28 cellular contexts compared by ENCODE assay signal in genomic region chrX:19753368-19753767, GRCh38.
DNase-seq lines count a peak whose midpoint lies in the region; ATAC-seq and TF ChIP-seq lines count a peak whose summit lies in the region.
"Had no signal": no experiment of that assay in that cellular context is flagged by ENCODE, and none has a peak within 500 bp of the region (broad histone marks: within the 10 kb centered on the region; RNA-seq: fewer than 3 reads in every experiment).

No MANE protein-coding gene starts in this region.

- no peak for DNase-seq in activated CD8-positive, alpha-beta memory T cell treated with anti-CD3 and anti-CD28 coated beads, Interleukin-2, amount 10 ng/mL, durations not matched to agents 7 days and 5 days
- no peak for DNase-seq in activated CD8-positive, alpha-beta memory T cell treated with anti-CD3 and anti-CD28 coated beads, Interleukin-2, amount 50 U/mL, for 48 hours
- DNase-seq in CD8-positive, alpha-beta T cell: no peak
- no peak for DNase-seq in effector memory CD4-positive, alpha-beta T cell
- DNase-seq in left lung (no peak), NCI-H1092 (lab: John Stamatoyannopoulos, UW) (no peak), stomach (no peak)
- DNase-seq: activated CD4-positive, alpha-beta T cell treated with anti-CD3 and anti-CD28 coated beads, Interleukin-2, amount 50 U/mL, for 48 hours; activated gamma-delta T cell treated with Interleukin-2 at 50 U/mL for 16 hours; activated T-cell treated with anti-CD3 and anti-CD28 coated beads for 4 hours; body of pancreas; DMS153; esophagus squamous epithelium; foreskin keratinocyte; heart left ventricle; IMR-90; left ventricle myocardium superior; NCI-H2107; NCI-H345; right lobe of liver; spleen; stimulated activated CD4-positive, alpha-beta T cell treated with anti-CD3 and anti-CD28 coated beads, Interleukin-2, amount 100 ng/mL, for 24 hours; stimulated activated CD8-positive, alpha-beta memory T cell treated with anti-CD3 and anti-CD28 coated beads, Interleukin-4, amount 100 ng/mL, for 48 hours had no signal

- WGBS in stomach, 5 donors: 48 to 84% (median 68%) methylated on average over 3 of the region's 3 CpGs

- no peaks in the 10 kb centered on the region for H3K9me3 ChIP-seq in CD8-positive, alpha-beta T cell (ENCODE audit: low read length)
- H3K9me3 ChIP-seq in SU-DHL-6 (ENCODE audit: insufficient read depth, low read length) (0 out of 2 replicates have a peak, but pooled peaks cover 3% of the 10 kb centered on the region), left lung (no peaks in the 10 kb centered on the region), stomach (peaks cover 0 to 28% (median 7%) of the 10 kb centered on the region in 4 donors)
- H3K9me3 ChIP-seq in effector memory CD4-positive, alpha-beta T cell (ENCODE audit: control insufficient read depth, low read length): peaks cover 5% of the 10 kb centered on the region
- H3K9me3 ChIP-seq: body of pancreas, prostate gland, right lobe of liver, tibial nerve had no signal

- H3K27me3 Mint-ChIP-seq in activated CD8-positive, alpha-beta memory T cell treated with anti-CD3 and anti-CD28 coated beads, Interleukin-2, amount 10 ng/mL, durations not matched to agents 7 days and 5 days: no peaks in the 10 kb centered on the region
- no peaks in the 10 kb centered on the region for H3K27me3 Mint-ChIP-seq in CD8-positive, alpha-beta T cell (ENCODE audit: low read depth)

- ATAC-seq in activated CD8-positive, alpha-beta memory T cell treated with anti-CD3 and anti-CD28 coated beads, Interleukin-2, amount 10 ng/mL, durations not matched to agents 7 days and 5 days: no peak
- ATAC-seq in CD8-positive, alpha-beta T cell: no peak
- ATAC-seq in left lung: no peak
- ATAC-seq: body of pancreas, foreskin keratinocyte, HCT116, heart left ventricle, left ventricle myocardium superior, right lobe of liver, WTC11 had no signal

- H3K27ac ChIP-seq in CD8-positive, alpha-beta T cell (ENCODE audit: low read depth, low read length): no peak overlapping the region
- peak overlapping the region; percentile 100 for H3K27ac ChIP-seq in SU-DHL-6 (ENCODE audit: low read depth, low read length)
- H3K27ac ChIP-seq in effector memory CD4-positive, alpha-beta T cell (ENCODE audit: insufficient read depth, low read length, poor library complexity, severe bottlenecking): peak overlapping the region; percentile 3
- H3K27ac ChIP-seq in left lung: no peak overlapping the region
- no peak overlapping the region for H3K27ac ChIP-seq in stomach
- H3K27ac ChIP-seq: body of pancreas, esophagus squamous epithelium, foreskin keratinocyte, heart left ventricle, prostate gland, right lobe of liver, tibial nerve had no signal

- H3K9ac ChIP-seq in SU-DHL-6 (ENCODE audit: low read length): peak overlapping the region; percentile 51

- TF ChIP-seq POLR2A in stomach (IDR thresholded peaks at IDR 0.05): no peak

- no peak overlapping the region for H3K4me3 Mint-ChIP-seq in activated CD8-positive, alpha-beta memory T cell treated with anti-CD3 and anti-CD28 coated beads, Interleukin-2, amount 10 ng/mL, durations not matched to agents 7 days and 5 days
- no peak overlapping the region for H3K4me3 Mint-ChIP-seq in CD8-positive, alpha-beta T cell
- H3K4me3 Mint-ChIP-seq: WTC11 had no signal

- H3K36me3 ChIP-seq in CD8-positive, alpha-beta T cell (ENCODE audit: insufficient read depth, low read length): no peaks in the 10 kb centered on the region
- H3K36me3 ChIP-seq in SU-DHL-6 (ENCODE audit: low read length) (peaks cover 4% of the 10 kb centered on the region; the same call in 1 of the 2 replicates), left lung (no peaks in the 10 kb centered on the region), stomach (no peaks in the 10 kb centered on the region)
- no peaks in the 10 kb centered on the region for H3K36me3 ChIP-seq in effector memory CD4-positive, alpha-beta T cell (ENCODE audit: control insufficient read depth, insufficient read depth, low read length)
- H3K36me3 ChIP-seq: esophagus squamous epithelium, heart left ventricle, prostate gland, right lobe of liver, spleen, tibial nerve had no signal

- peaks cover 28% of the 10 kb centered on the region for H3K36me3 Mint-ChIP-seq in activated CD8-positive, alpha-beta memory T cell treated with anti-CD3 and anti-CD28 coated beads, Interleukin-2, amount 10 ng/mL, durations not matched to agents 7 days and 5 days
- peaks cover 19% of the 10 kb centered on the region for H3K36me3 Mint-ChIP-seq in CD8-positive, alpha-beta T cell

- no peaks in the 10 kb centered on the region for H4K20me1 ChIP-seq in SU-DHL-6 (ENCODE audit: low read depth, low read length)

- H3K9me2 ChIP-seq in SU-DHL-6 (replicated peaks; ENCODE audit: insufficient read depth, low read length): no peaks in the 10 kb centered on the region

- POLR2A ChIA-PET in CD8-positive, alpha-beta T cell (lab: Charles Lee): interaction anchor here (0.7 kb wide), 1 partner anchor 10 kb away, joined by 3 read pairs; no protein-coding TSS in a partner anchor

- no peak for TF ChIP-seq EP300 in stomach (IDR thresholded peaks at IDR 0.05)

- peak overlapping the region; percentile 96 for H3K27ac Mint-ChIP-seq in activated CD8-positive, alpha-beta memory T cell treated with anti-CD3 and anti-CD28 coated beads, Interleukin-2, amount 10 ng/mL, durations not matched to agents 7 days and 5 days
- H3K27ac Mint-ChIP-seq in CD8-positive, alpha-beta T cell: peak overlapping the region; percentile 99
- H3K27ac Mint-ChIP-seq: WTC11 had no signal

- H3K4me3 ChIP-seq in CD8-positive, alpha-beta T cell (ENCODE audit: low read depth, low read length): no peak overlapping the region
- no peak overlapping the region for H3K4me3 ChIP-seq in SU-DHL-6 (ENCODE audit: insufficient read depth, low read length, poor library complexity, severe bottlenecking)
- no peak overlapping the region for H3K4me3 ChIP-seq in effector memory CD4-positive, alpha-beta T cell (ENCODE audit: insufficient read depth, low read depth, low read length, poor library complexity, severe bottlenecking)
- no peak overlapping the region for H3K4me3 ChIP-seq in left lung
- no peak overlapping the region for H3K4me3 ChIP-seq in stomach
- H3K4me3 ChIP-seq: body of pancreas, esophagus squamous epithelium, heart left ventricle, prostate gland, right lobe of liver, spleen, tibial nerve had no signal

- H3K4me1 ChIP-seq in CD8-positive, alpha-beta T cell (ENCODE audit: insufficient read depth, low read length): peaks cover 64% of the 10 kb centered on the region
- H3K4me1 ChIP-seq in effector memory CD4-positive, alpha-beta T cell (ENCODE audit: control insufficient read depth, insufficient read depth, low read length, poor library complexity, severe bottlenecking): peaks cover 34% of the 10 kb centered on the region
- peaks cover 0 to 8% of the 10 kb centered on the region in 2 donors for H3K4me1 ChIP-seq in left lung
- no peaks in the 10 kb centered on the region for H3K4me1 ChIP-seq in stomach
- H3K4me1 ChIP-seq: body of pancreas, esophagus squamous epithelium, foreskin keratinocyte, prostate gland, right lobe of liver had no signal

- peaks cover 77% of the 10 kb centered on the region for H3K79me2 ChIP-seq in SU-DHL-6 (ENCODE audit: insufficient read depth, low read length)

- H3K9me3 Mint-ChIP-seq in activated CD8-positive, alpha-beta memory T cell treated with anti-CD3 and anti-CD28 coated beads, Interleukin-2, amount 10 ng/mL, durations not matched to agents 7 days and 5 days (ENCODE audit: low read depth): no peaks in the 10 kb centered on the region
- H3K9me3 Mint-ChIP-seq in CD8-positive, alpha-beta T cell: no peaks in the 10 kb centered on the region

- H3F3A ChIP-seq in SU-DHL-6 (ENCODE audit: insufficient read depth): peaks cover 75% of the 10 kb centered on the region

- H3K4me2 ChIP-seq in SU-DHL-6 (ENCODE audit: low read depth, low read length, poor library complexity, severe bottlenecking): peak overlapping the region; percentile 98

- intact Hi-C loops in CD8-positive, alpha-beta T cell (cut with DNase I, micrococcal nuclease): loop anchor here in 1 of 2 experiments (1.0 kb wide), 1 partner anchor 9 kb away; no protein-coding TSS in a partner anchor
- intact Hi-C loops in left lung (cut with DNase I) (no loop called here), stomach (cut with DNase I; ENCODE audit: low total_unique reads) (no loop called here)

- H2AFZ ChIP-seq in SU-DHL-6 (ENCODE audit: low read depth, low read length, severe bottlenecking): no peak overlapping the region

- TF ChIP-seq CTCF in CD8-positive, alpha-beta T cell (IDR thresholded peaks at IDR 0.05): no peak
- TF ChIP-seq CTCF in SU-DHL-6 (IDR thresholded peaks at IDR 0.05; ENCODE audit: insufficient read depth, low read length, poor library complexity, severe bottlenecking): no peak
- TF ChIP-seq CTCF in left lung (IDR thresholded peaks at IDR 0.05): no peak
- no peak for TF ChIP-seq CTCF in stomach (IDR thresholded peaks at IDR 0.05)

- peaks cover 85% of the 10 kb centered on the region for H3K4me1 Mint-ChIP-seq in activated CD8-positive, alpha-beta memory T cell treated with anti-CD3 and anti-CD28 coated beads, Interleukin-2, amount 10 ng/mL, durations not matched to agents 7 days and 5 days
- H3K4me1 Mint-ChIP-seq in CD8-positive, alpha-beta T cell (ENCODE audit: low read depth): peaks cover 80% of the 10 kb centered on the region

- CTCF ChIA-PET in activated CD8-positive, alpha-beta memory T cell treated with anti-CD3 and anti-CD28 coated beads, Interleukin-2, amount 10 ng/mL, durations not matched to agents 7 days and 5 days (lab: Charles Lee): interaction anchor here (0.8 to 1.1 kb wide), 2 partner anchors 15 to 192 kb away, joined by 3 read pairs; no protein-coding TSS in a partner anchor
- CTCF ChIA-PET in CD8-positive, alpha-beta T cell (lab: Charles Lee): interaction anchor here (1.2 kb wide), 1 partner anchor 47 kb away, joined by 3 read pairs; no protein-coding TSS in a partner anchor

- no peaks in the 10 kb centered on the region for H3K27me3 ChIP-seq in CD8-positive, alpha-beta T cell (ENCODE audit: insufficient read depth, low read length)
- no peaks in the 10 kb centered on the region for H3K27me3 ChIP-seq in SU-DHL-6 (ENCODE audit: low read length)
- no peaks in the 10 kb centered on the region for H3K27me3 ChIP-seq in effector memory CD4-positive, alpha-beta T cell (replicated peaks; ENCODE audit: control insufficient read depth, insufficient read depth, low read length, poor library complexity, severe bottlenecking)
- no peaks in the 10 kb centered on the region for H3K27me3 ChIP-seq in left lung
- no peaks in the 10 kb centered on the region for H3K27me3 ChIP-seq in stomach
- H3K27me3 ChIP-seq: body of pancreas, esophagus squamous epithelium, foreskin keratinocyte, heart left ventricle, right lobe of liver, spleen, tibial nerve had no signal

Comparison
In these comparisons a context has a peak if more than half of its experiments do, and no peak if none do; other contexts are left out.
1. H3K27ac ChIP-seq: peak in SU-DHL-6 (single experiment) and effector memory CD4-positive, alpha-beta T cell (single experiment); none in CD8-positive, alpha-beta T cell (single experiment), left lung (0 of 2) and stomach (0 of 5).